In genomic region chr15:96268421-96269204, GRCh38 we compare ENCODE assay signal across 1 cellular context.
A peak's percentile ranks its signal among the peaks of the same experiment; 100 is the strongest.
TF ChIP-seq lines count a peak whose summit lies in the region.

No MANE protein-coding gene starts in this region.

TF ChIP-seq in GM12878, 131 proteins besides CTCF, POLR2A, EP300 and RAD21 (continued from another document):
- no peak for TF ChIP-seq PBX3 (IDR thresholded peaks at IDR 0.05; ENCODE audit: insufficient replicate concordance, low read depth, low read length)
- TF ChIP-seq BCLAF1 (IDR thresholded peaks at IDR 0.05): no peak
- TF ChIP-seq PKNOX1 (IDR thresholded peaks at IDR 0.05): peak; percentile 19; the same call in 1 of the 2 replicates
- no peak for TF ChIP-seq ZNF384 (IDR thresholded peaks at IDR 0.05; ENCODE audit: borderline replicate concordance, low read depth, low read length)
- peak; percentile 87; the same call in 1 of the 3 replicates for TF ChIP-seq POU2F2 (IDR thresholded peaks at IDR 0.05; ENCODE audit: borderline replicate concordance, low read depth, low read length)
